10 cellular contexts compared by ENCODE assay signal in genomic region chr6:7085911-7086310, GRCh38. TPM values are rescaled to one million over a fixed set of nuclear protein-coding genes. Genes with fewer than 3 reads are reported as not detected.
DNase-seq lines count a peak whose midpoint lies in the region; ATAC-seq, FAIRE-seq and TF ChIP-seq lines count a peak whose summit lies in the region.
"Had no signal": no experiment of that assay in that cellular context is flagged by ENCODE, and none has a peak within 500 bp of the region (broad histone marks: within the 10 kb centered on the region; RNA-seq: fewer than 3 reads in every experiment).

No MANE protein-coding gene starts in this region.

- H3K27ac ChIP-seq in CD4-positive, alpha-beta T cell (ENCODE audit: low read depth, low read length) = peak overlapping the region; percentile 9
- H3K27ac ChIP-seq in KOPT-K1 (ENCODE audit: low read depth, low read length, poor library complexity, severe bottlenecking) (peak overlapping the region; percentile 62), duodenal mucosa (ENCODE audit: low read depth, low read length) (no peak overlapping the region), prostate gland (no peak overlapping the region)
- H3K27ac ChIP-seq: parathyroid adenoma had no signal

- H3K9me3 ChIP-seq in CD4-positive, alpha-beta T cell (ENCODE audit: control insufficient read depth, low read length) = no peaks in the 10 kb centered on the region
- no peaks in the 10 kb centered on the region for H3K9me3 ChIP-seq in KOPT-K1 (ENCODE audit: insufficient read depth, low read length, poor library complexity, severe bottlenecking)
- H3K9me3 ChIP-seq in duodenal mucosa (ENCODE audit: control insufficient read depth in 1 of 2, low read length in 2 of 2) = no peaks in the 10 kb centered on the region
- H3K9me3 ChIP-seq in prostate gland = no peaks in the 10 kb centered on the region

- intact Hi-C loops in CD4-positive, alpha-beta T cell (cut with DNase I, micrococcal nuclease) = loop anchor here (2.0 to 5.0 kb wide), 3 partner anchors 19 to 34 kb away; partner anchors contain the start of gene RREB1 (in 1 of the 2)
- intact Hi-C loops in prostate gland (cut with DNase I) = no loop called here

- no peak for TF ChIP-seq POLR2A in prostate gland (IDR thresholded peaks at IDR 0.05)

- peak overlapping the region; percentile 45 to 69 for H3K4me3 ChIP-seq in duodenal mucosa (ENCODE audit: low read depth in 1 of 2, low read length in 2 of 2)
- no peak overlapping the region for H3K4me3 ChIP-seq in prostate gland

- peak overlapping the region; percentile 13 to 76 for H3K9ac ChIP-seq in duodenal mucosa (ENCODE audit: low read depth in 1 of 2, low read length in 2 of 2)
- H3K9ac ChIP-seq: parathyroid adenoma had no signal

- no peaks in the 10 kb centered on the region for H3K36me3 ChIP-seq in KOPT-K1 (ENCODE audit: insufficient read depth, low read length)
- no peaks in the 10 kb centered on the region for H3K36me3 ChIP-seq in duodenal mucosa (ENCODE audit: control insufficient read depth in 1 of 2, insufficient read depth in 2 of 2, low read length in 2 of 2)
- no peaks in the 10 kb centered on the region for H3K36me3 ChIP-seq in prostate gland

- H3K27me3 Mint-ChIP-seq in CD4-positive, alpha-beta T cell = no peaks in the 10 kb centered on the region

- peak; percentile 32 for ATAC-seq in CD4-positive, alpha-beta T cell (ENCODE audit: poor library complexity)
- ATAC-seq in stimulated activated effector memory CD8-positive, alpha-beta T cell treated with anti-CD3 and anti-CD28 coated beads, Interleukin-12 subunit alpha, Interleukin-12 subunit beta, amount 100 ng/mL, for 72 hours = peak; percentile 33
- ATAC-seq: HCT116 had no signal

- 92% methylated on average over 1 of the region's 1 CpG for WGBS in prostate gland

- peak overlapping the region; percentile 78 for H3K4me3 Mint-ChIP-seq in CD4-positive, alpha-beta T cell
- H3K4me3 Mint-ChIP-seq in stimulated activated effector memory CD8-positive, alpha-beta T cell treated with anti-CD3 and anti-CD28 coated beads, Interleukin-12 subunit alpha, Interleukin-12 subunit beta, amount 100 ng/mL, for 72 hours = peak overlapping the region; percentile 66

- FAIRE-seq in GM19239 (lab: Jason Lieb, UNC) (peak; percentile 86), frontal cortex (lab: Jason Lieb, UNC) (no peak)

- H3K9me3 Mint-ChIP-seq in CD4-positive, alpha-beta T cell = no peaks in the 10 kb centered on the region
- no peaks in the 10 kb centered on the region for H3K9me3 Mint-ChIP-seq in stimulated activated effector memory CD8-positive, alpha-beta T cell treated with anti-CD3 and anti-CD28 coated beads, Interleukin-12 subunit alpha, Interleukin-12 subunit beta, amount 100 ng/mL, for 72 hours

- H3K27ac Mint-ChIP-seq in CD4-positive, alpha-beta T cell = peak overlapping the region; percentile 53
- H3K27ac Mint-ChIP-seq in stimulated activated effector memory CD8-positive, alpha-beta T cell treated with anti-CD3 and anti-CD28 coated beads, Interleukin-12 subunit alpha, Interleukin-12 subunit beta, amount 100 ng/mL, for 72 hours = no peak overlapping the region

- H3K4me1 ChIP-seq in duodenal mucosa (ENCODE audit: control insufficient read depth in 1 of 2, insufficient read depth in 2 of 2, low read length in 2 of 2) (peaks cover 19 to 27% of the 10 kb centered on the region in 2 donors), prostate gland (replicated peaks) (no peaks in the 10 kb centered on the region)
- H3K4me1 ChIP-seq: parathyroid adenoma had no signal

- POLR2A ChIA-PET in CD4-positive, alpha-beta T cell (lab: Charles Lee) = interaction anchor here (0.9 to 4.1 kb wide), 8 partner anchors 12 to 61 kb away, joined by 4 to 60 read pairs (median 6); partner anchors contain the start of gene RREB1

- DNase-seq in CD4-positive, alpha-beta T cell = peak in 2 of 10 experiments; percentile 1 to 5
- no peak for DNase-seq in GM19239 (ENCODE audit: insufficient read length, low spot score)
- DNase-seq in stimulated activated effector memory CD8-positive, alpha-beta T cell treated with anti-CD3 and anti-CD28 coated beads, Interleukin-12 subunit alpha, Interleukin-12 subunit beta, amount 100 ng/mL, for 72 hours (ENCODE audit: low spot score in 2 of 2) = no peak
- no peak for DNase-seq in iPS-NIHi7 (ENCODE audit: extremely low spot score)
- no peak for DNase-seq in prostate gland (ENCODE audit: low spot score)
- no peak for DNase-seq in frontal cortex (ENCODE audit: low spot score in 2 of 2)

- no peaks in the 10 kb centered on the region for H3K36me3 Mint-ChIP-seq in CD4-positive, alpha-beta T cell (ENCODE audit: low read depth)
- H3K36me3 Mint-ChIP-seq in stimulated activated effector memory CD8-positive, alpha-beta T cell treated with anti-CD3 and anti-CD28 coated beads, Interleukin-12 subunit alpha, Interleukin-12 subunit beta, amount 100 ng/mL, for 72 hours = no peaks in the 10 kb centered on the region

- CTCF ChIA-PET in CD4-positive, alpha-beta T cell (lab: Charles Lee) = interaction anchor here (1.2 to 1.8 kb wide), 2 partner anchors 23 to 157 kb away, joined by 3 to 5 read pairs; no protein-coding TSS in a partner anchor

- H3K4me1 Mint-ChIP-seq in CD4-positive, alpha-beta T cell (ENCODE audit: low read depth) = peaks cover 36% of the 10 kb centered on the region
- peaks cover 30% of the 10 kb centered on the region for H3K4me1 Mint-ChIP-seq in stimulated activated effector memory CD8-positive, alpha-beta T cell treated with anti-CD3 and anti-CD28 coated beads, Interleukin-12 subunit alpha, Interleukin-12 subunit beta, amount 100 ng/mL, for 72 hours

- no peaks in the 10 kb centered on the region for H3K27me3 ChIP-seq in CD4-positive, alpha-beta T cell (ENCODE audit: control insufficient read depth, insufficient read depth, low read length)
- H3K27me3 ChIP-seq in duodenal mucosa (ENCODE audit: control insufficient read depth in 1 of 2, insufficient read depth in 2 of 2, low read length in 2 of 2) (no peaks in the 10 kb centered on the region), prostate gland (replicated peaks; ENCODE audit: insufficient read depth) (no peaks in the 10 kb centered on the region)

- TF ChIP-seq CTCF in CD4-positive, alpha-beta T cell (IDR thresholded peaks at IDR 0.05) = no peak
- TF ChIP-seq CTCF in prostate gland (IDR thresholded peaks at IDR 0.05) = no peak

RNA-seq across cellular contexts. Expression of gene RREB1, which starts 21.9 kb away (rescaled TPM):
- 10 to 100 TPM; 56.5 to 60.0 TPM for total RNA-seq in CD4-positive, alpha-beta T cell
- total RNA-seq in prostate gland (10 to 100 TPM; 58.4 to 71.0 TPM), frontal cortex (1.6 TPM)

Comparison
In these comparisons a context has a peak if more than half of its experiments do, and no peak if none do; other contexts are left out.
1. H3K27ac ChIP-seq: peak in CD4-positive, alpha-beta T cell (single experiment) and KOPT-K1 (single experiment); none in duodenal mucosa (single experiment) and prostate gland (0 of 2).
2. H3K4me3 ChIP-seq: peak in duodenal mucosa (2 of 2); none in prostate gland (0 of 2).
3. RNA of gene RREB1, which starts 21.9 kb away (total RNA-seq): 58.4 to 71.0 TPM in prostate gland and 56.5 to 60.0 TPM in CD4-positive, alpha-beta T cell; 1.6 TPM in frontal cortex (single experiment); every median in the first group is over 10 times any median in the second.